8 cellular contexts compared by ENCODE assay signal in the genomic region with DNA sequence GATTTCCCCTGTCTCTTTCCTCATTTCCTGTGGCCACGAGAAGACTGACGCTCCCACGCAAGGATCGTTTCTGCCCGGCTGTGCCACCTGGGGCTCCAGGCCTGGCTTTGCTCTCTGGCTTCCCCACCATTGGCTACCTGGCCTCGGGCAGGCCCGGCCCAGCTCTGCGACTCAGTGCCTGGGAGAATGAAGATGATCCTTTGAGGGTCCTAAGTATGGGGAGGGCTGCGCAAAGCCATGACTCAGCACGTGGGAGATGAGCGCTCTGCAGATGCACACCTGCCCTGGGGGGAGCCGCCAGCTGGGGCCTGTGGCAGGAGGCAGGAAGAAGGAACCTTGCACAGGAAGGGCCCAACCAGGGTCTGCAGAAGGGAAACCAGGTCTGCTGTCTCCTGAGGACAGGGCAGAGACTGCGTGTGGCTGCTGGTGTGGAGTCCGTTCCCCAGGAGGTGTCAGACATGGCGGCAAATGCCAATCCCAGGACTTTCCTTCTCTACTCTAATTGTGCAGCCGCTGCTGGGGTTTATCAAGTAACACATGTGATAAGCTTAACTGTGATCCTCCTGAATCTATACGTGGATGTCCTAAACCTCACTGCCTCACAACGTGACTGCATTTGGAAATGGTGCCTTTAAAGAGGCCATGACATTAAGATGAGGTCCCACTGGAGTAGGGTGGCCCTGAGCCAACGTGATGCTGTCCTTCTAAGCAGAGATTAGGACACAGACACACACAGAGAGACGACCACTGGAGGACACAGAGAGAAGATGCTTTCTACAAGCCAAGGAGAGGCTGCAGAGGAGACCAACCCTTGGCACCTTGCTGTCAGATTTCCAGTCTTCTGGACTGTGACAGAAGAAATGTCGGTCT. TPM values are rescaled to one million over a fixed set of nuclear protein-coding genes. Genes with fewer than 3 reads are reported as not detected.
A peak's percentile ranks its signal among the peaks of the same experiment; 100 is the strongest.
DNase-seq lines count a peak whose midpoint lies in the region; ATAC-seq and TF ChIP-seq lines count a peak whose summit lies in the region.

No MANE protein-coding gene starts in this region.

- DNase-seq in HL-60 (ENCODE audit: low read depth in 1 of 2, low spot score in 1 of 2) (peak in 1 of 2 experiments; percentile 81), neural crest cell (ENCODE audit: low read depth, low spot score) (no peak), caudate nucleus (lab: John Stamatoyannopoulos, UW) (no peak), NCI-H1694 treated with DMSO at 0.1 percent for 48 hours (lab: John Stamatoyannopoulos, UW) (no peak), DMS 273 (lab: John Stamatoyannopoulos, UW; ENCODE audit: unreplicated experiment) (no peak)
- no peak for DNase-seq in activated T-helper 2 cell treated with anti-CD3 and anti-CD28 coated beads, Interferon-gamma antibody, Interleukin-2, Interleukin-4, amounts not matched to agents 10 μg/mL and 5 μg/mL and 100 μg/mL, durations not matched to agents 14 hours and 24 hours and 36 hours (ENCODE audit: low spot score)

- no peaks in the 10 kb centered on the region for H3K27me3 Mint-ChIP-seq in activated T-helper 2 cell treated with anti-CD3 and anti-CD28 coated beads, Interferon-gamma antibody, Interleukin-2, Interleukin-4, amounts not matched to agents 10 μg/mL and 5 μg/mL and 100 μg/mL, durations not matched to agents 14 hours and 24 hours and 36 hours (ENCODE audit: low read depth)
- peaks cover 20% of the 10 kb centered on the region for H3K27me3 Mint-ChIP-seq in neural crest cell (ENCODE audit: low read depth)

- H3K27me3 ChIP-seq in HL-60 (ENCODE audit: insufficient read depth, poor library complexity, severe bottlenecking): no peaks in the 10 kb centered on the region

- no peaks in the 10 kb centered on the region for H3K9me3 Mint-ChIP-seq in activated T-helper 2 cell treated with anti-CD3 and anti-CD28 coated beads, Interferon-gamma antibody, Interleukin-2, Interleukin-4, amounts not matched to agents 10 μg/mL and 5 μg/mL and 100 μg/mL, durations not matched to agents 14 hours and 24 hours and 36 hours
- no peaks in the 10 kb centered on the region for H3K9me3 Mint-ChIP-seq in neural crest cell

- H3K27ac Mint-ChIP-seq in activated T-helper 2 cell treated with anti-CD3 and anti-CD28 coated beads, Interferon-gamma antibody, Interleukin-2, Interleukin-4, amounts not matched to agents 10 μg/mL and 5 μg/mL and 100 μg/mL, durations not matched to agents 14 hours and 24 hours and 36 hours: peak overlapping the region; percentile 82
- H3K27ac Mint-ChIP-seq in neural crest cell (ENCODE audit: unreplicated experiment): peak overlapping the region; percentile 20

- peaks cover 89% of the 10 kb centered on the region for H3K4me1 Mint-ChIP-seq in activated T-helper 2 cell treated with anti-CD3 and anti-CD28 coated beads, Interferon-gamma antibody, Interleukin-2, Interleukin-4, amounts not matched to agents 10 μg/mL and 5 μg/mL and 100 μg/mL, durations not matched to agents 14 hours and 24 hours and 36 hours (ENCODE audit: low read depth)
- peaks cover 30% of the 10 kb centered on the region for H3K4me1 Mint-ChIP-seq in neural crest cell

- H3K4me3 ChIP-seq in HL-60 (replicated peaks; ENCODE audit: insufficient read depth, low read length): no peak overlapping the region

- peak overlapping the region; percentile 31 for H3K4me3 Mint-ChIP-seq in activated T-helper 2 cell treated with anti-CD3 and anti-CD28 coated beads, Interferon-gamma antibody, Interleukin-2, Interleukin-4, amounts not matched to agents 10 μg/mL and 5 μg/mL and 100 μg/mL, durations not matched to agents 14 hours and 24 hours and 36 hours (ENCODE audit: low read depth)
- no peak overlapping the region for H3K4me3 Mint-ChIP-seq in neural crest cell

- peak; percentile 27 for ATAC-seq in GM18502 (IDR thresholded peaks at IDR 0.05; ENCODE audit: poor library complexity, unreplicated experiment)
- ATAC-seq in GM19035 (IDR thresholded peaks at IDR 0.05; ENCODE audit: unreplicated experiment): no peak

- peak overlapping the region; percentile 83 for H3K27ac ChIP-seq in HL-60 (replicated peaks)
- H3K27ac ChIP-seq in caudate nucleus (ENCODE audit: low read depth, low read length): no peak overlapping the region

- intact Hi-C loops in activated T-helper 2 cell treated with anti-CD3 and anti-CD28 coated beads, Interferon-gamma antibody, Interleukin-2, Interleukin-4, amounts not matched to agents 10 μg/mL and 5 μg/mL and 100 μg/mL, durations not matched to agents 14 hours and 24 hours and 36 hours (cut with micrococcal nuclease): loop anchor here (10.0 kb wide), 2 partner anchors 245 to 445 kb away; no protein-coding TSS in a partner anchor

- TF ChIP-seq CTCF in HL-60 (IDR thresholded peaks at IDR 0.05; ENCODE audit: insufficient read depth, low read length): no peak
- no peak for TF ChIP-seq CTCF in neural crest cell (conservative IDR thresholded peaks at IDR 0.05)

- H3K36me3 Mint-ChIP-seq in activated T-helper 2 cell treated with anti-CD3 and anti-CD28 coated beads, Interferon-gamma antibody, Interleukin-2, Interleukin-4, amounts not matched to agents 10 μg/mL and 5 μg/mL and 100 μg/mL, durations not matched to agents 14 hours and 24 hours and 36 hours (ENCODE audit: low read depth): peaks cover 80% of the 10 kb centered on the region
- no peaks in the 10 kb centered on the region for H3K36me3 Mint-ChIP-seq in neural crest cell (ENCODE audit: low read depth)

RNA-seq across cellular contexts. Expression of a gene that starts 32.8 kb away (rescaled TPM):
- total RNA-seq in activated T-helper 2 cell treated with anti-CD3 and anti-CD28 coated beads, Interferon-gamma antibody, Interleukin-2, Interleukin-4, amounts not matched to agents 10 μg/mL and 5 μg/mL and 100 μg/mL, durations not matched to agents 14 hours and 24 hours and 36 hours: 53.7 and 54.3 TPM in 2 replicates
- total RNA-seq in neural crest cell: 1.6 and 2.0 TPM in 2 replicates

Comparison
In these comparisons a context has a peak if more than half of its experiments do, and no peak if none do; other contexts are left out.
1. RNA of a gene that starts 32.8 kb away (total RNA-seq): 53.7 to 54.3 TPM in activated T-helper 2 cell treated with anti-CD3 and anti-CD28 coated beads, Interferon-gamma antibody, Interleukin-2, Interleukin-4, amounts not matched to agents 10 μg/mL and 5 μg/mL and 100 μg/mL, durations not matched to agents 14 hours and 24 hours and 36 hours; 1.6 to 2.0 TPM in neural crest cell; every median in the first group is over 10 times any median in the second.